In the genomic region with DNA sequence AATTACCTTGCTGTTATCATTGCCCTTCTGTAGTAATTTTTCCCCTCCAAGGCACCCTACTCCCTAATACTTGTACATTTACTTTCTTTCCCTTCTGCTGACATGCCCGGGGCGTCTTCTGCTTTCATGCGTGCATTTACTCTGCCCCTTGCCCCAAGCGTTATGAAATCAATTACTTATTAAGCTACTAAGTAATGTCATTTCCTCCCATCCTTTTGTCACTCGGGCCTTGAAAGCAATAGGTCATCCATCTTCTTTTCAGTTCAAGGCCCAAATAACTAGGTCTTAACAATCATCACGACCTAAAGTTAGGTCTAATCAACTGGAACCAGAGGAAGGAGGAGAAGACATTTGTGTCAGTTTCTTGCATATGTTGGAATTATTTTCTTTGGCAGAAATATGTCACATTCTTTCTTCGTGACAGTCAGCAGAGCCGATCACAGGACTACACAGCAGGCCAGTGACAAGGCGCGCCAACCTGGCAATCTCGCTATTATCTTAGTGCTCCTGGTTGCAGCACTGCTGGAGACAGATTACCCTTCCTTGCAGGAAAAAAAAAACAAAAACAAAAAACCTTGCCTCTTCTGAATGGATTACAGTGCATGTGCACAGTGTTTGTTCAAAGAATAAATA, we compare ENCODE assay signal across 1 cellular context.
TF ChIP-seq lines count a peak whose summit lies in the region.

No MANE protein-coding gene starts in this region.

TF ChIP-seq in K562, 482 proteins besides CTCF, POLR2A, EP300 and RAD21 (continued from another document and continues in another):
- TF ChIP-seq, protein P1, sequence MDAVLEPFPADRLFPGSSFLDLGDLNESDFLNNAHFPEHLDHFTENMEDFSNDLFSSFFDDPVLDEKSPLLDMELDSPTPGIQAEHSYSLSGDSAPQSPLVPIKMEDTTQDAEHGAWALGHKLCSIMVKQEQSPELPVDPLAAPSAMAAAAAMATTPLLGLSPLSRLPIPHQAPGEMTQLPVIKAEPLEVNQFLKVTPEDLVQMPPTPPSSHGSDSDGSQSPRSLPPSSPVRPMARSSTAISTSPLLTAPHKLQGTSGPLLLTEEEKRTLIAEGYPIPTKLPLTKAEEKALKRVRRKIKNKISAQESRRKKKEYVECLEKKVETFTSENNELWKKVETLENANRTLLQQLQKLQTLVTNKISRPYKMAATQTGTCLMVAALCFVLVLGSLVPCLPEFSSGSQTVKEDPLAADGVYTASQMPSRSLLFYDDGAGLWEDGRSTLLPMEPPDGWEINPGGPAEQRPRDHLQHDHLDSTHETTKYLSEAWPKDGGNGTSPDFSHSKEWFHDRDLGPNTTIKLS (IDR thresholded peaks at IDR 0.05; ENCODE audit: borderline replicate concordance, low read depth) = peak; percentile 84; the same call in 1 of the 2 replicates
- TF ChIP-seq NFXL1 (CRISPR knock-in tag; IDR thresholded peaks at IDR 0.05) = 0 out of 2 replicates have a peak, but pooled peaks have one; percentile 19
- no peak for TF ChIP-seq SAP30 (IDR thresholded peaks at IDR 0.05; ENCODE audit: borderline replicate concordance, insufficient read depth, low read depth, low read length, poor library complexity, severe bottlenecking)
- no peak for TF ChIP-seq ZFP1 (CRISPR knock-in tag; IDR thresholded peaks at IDR 0.05)
- peak in 1 of 2 experiments; percentile 90; a peak in 2 of 4 replicates for TF ChIP-seq HDAC1 (IDR thresholded peaks at IDR 0.05)
- TF ChIP-seq ATF1 (CRISPR knock-in tag; IDR thresholded peaks at IDR 0.05) = no peak
- TF ChIP-seq ATF1 (tag; IDR thresholded peaks at IDR 0.05) = peak; percentile 70
- TF ChIP-seq ILF3 (IDR thresholded peaks at IDR 0.05; ENCODE audit: borderline replicate concordance) = no peak
- TF ChIP-seq MEF2A (IDR thresholded peaks at IDR 0.05; ENCODE audit: control insufficient read depth, low read depth, low read length) = peak; percentile 49; the same call in 1 of the 2 replicates
- TF ChIP-seq, protein P2, sequence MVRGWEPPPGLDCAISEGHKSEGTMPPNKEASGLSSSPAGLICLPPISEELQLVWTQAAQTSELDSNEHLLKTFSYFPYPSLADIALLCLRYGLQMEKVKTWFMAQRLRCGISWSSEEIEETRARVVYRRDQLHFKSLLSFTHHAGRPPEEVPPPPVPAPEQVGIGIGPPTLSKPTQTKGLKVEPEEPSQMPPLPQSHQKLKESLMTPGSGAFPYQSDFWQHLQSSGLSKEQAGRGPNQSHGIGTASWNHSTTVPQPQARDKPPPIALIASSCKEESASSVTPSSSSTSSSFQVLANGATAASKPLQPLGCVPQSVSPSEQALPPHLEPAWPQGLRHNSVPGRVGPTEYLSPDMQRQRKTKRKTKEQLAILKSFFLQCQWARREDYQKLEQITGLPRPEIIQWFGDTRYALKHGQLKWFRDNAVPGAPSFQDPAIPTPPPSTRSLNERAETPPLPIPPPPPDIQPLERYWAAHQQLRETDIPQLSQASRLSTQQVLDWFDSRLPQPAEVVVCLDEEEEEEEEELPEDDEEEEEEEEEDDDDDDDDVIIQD (CRISPR knock-in tag; IDR thresholded peaks at IDR 0.05) = peak; percentile 66; the same call in 1 of the 2 replicates
- peak; percentile 49; the same call in 1 of the 2 replicates for TF ChIP-seq NFE2 (IDR thresholded peaks at IDR 0.05; ENCODE audit: low read depth)
- TF ChIP-seq CAMTA2 (CRISPR knock-in tag; conservative IDR thresholded peaks at IDR 0.05) = no peak
- TF ChIP-seq, protein P3, sequence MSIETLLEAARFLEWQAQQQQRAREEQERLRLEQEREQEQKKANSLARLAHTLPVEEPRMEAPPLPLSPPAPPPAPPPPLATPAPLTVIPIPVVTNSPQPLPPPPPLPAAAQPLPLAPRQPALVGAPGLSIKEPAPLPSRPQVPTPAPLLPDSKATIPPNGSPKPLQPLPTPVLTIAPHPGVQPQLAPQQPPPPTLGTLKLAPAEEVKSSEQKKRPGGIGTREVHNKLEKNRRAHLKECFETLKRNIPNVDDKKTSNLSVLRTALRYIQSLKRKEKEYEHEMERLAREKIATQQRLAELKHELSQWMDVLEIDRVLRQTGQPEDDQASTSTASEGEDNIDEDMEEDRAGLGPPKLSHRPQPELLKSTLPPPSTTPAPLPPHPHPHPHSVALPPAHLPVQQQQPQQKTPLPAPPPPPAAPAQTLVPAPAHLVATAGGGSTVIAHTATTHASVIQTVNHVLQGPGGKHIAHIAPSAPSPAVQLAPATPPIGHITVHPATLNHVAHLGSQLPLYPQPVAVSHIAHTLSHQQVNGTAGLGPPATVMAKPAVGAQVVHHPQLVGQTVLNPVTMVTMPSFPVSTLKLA (conservative IDR thresholded peaks at IDR 0.05) = peak; percentile 27 to 54; a peak in 2 of 4 replicates
- TF ChIP-seq, protein P4, sequence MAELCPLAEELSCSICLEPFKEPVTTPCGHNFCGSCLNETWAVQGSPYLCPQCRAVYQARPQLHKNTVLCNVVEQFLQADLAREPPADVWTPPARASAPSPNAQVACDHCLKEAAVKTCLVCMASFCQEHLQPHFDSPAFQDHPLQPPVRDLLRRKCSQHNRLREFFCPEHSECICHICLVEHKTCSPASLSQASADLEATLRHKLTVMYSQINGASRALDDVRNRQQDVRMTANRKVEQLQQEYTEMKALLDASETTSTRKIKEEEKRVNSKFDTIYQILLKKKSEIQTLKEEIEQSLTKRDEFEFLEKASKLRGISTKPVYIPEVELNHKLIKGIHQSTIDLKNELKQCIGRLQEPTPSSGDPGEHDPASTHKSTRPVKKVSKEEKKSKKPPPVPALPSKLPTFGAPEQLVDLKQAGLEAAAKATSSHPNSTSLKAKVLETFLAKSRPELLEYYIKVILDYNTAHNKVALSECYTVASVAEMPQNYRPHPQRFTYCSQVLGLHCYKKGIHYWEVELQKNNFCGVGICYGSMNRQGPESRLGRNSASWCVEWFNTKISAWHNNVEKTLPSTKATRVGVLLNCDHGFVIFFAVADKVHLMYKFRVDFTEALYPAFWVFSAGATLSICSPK (IDR thresholded peaks at IDR 0.05; ENCODE audit: borderline replicate concordance) = no peak
- TF ChIP-seq, protein P5, sequence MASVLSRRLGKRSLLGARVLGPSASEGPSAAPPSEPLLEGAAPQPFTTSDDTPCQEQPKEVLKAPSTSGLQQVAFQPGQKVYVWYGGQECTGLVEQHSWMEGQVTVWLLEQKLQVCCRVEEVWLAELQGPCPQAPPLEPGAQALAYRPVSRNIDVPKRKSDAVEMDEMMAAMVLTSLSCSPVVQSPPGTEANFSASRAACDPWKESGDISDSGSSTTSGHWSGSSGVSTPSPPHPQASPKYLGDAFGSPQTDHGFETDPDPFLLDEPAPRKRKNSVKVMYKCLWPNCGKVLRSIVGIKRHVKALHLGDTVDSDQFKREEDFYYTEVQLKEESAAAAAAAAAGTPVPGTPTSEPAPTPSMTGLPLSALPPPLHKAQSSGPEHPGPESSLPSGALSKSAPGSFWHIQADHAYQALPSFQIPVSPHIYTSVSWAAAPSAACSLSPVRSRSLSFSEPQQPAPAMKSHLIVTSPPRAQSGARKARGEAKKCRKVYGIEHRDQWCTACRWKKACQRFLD (CRISPR knock-in tag; IDR thresholded peaks at IDR 0.05) = peak; percentile 94
- TF ChIP-seq, protein P6, sequence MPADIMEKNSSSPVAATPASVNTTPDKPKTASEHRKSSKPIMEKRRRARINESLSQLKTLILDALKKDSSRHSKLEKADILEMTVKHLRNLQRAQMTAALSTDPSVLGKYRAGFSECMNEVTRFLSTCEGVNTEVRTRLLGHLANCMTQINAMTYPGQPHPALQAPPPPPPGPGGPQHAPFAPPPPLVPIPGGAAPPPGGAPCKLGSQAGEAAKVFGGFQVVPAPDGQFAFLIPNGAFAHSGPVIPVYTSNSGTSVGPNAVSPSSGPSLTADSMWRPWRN (IDR thresholded peaks at IDR 0.05; ENCODE audit: low read depth) = peak; percentile 22; the same call in 1 of the 2 replicates
- TF ChIP-seq, protein P7, sequence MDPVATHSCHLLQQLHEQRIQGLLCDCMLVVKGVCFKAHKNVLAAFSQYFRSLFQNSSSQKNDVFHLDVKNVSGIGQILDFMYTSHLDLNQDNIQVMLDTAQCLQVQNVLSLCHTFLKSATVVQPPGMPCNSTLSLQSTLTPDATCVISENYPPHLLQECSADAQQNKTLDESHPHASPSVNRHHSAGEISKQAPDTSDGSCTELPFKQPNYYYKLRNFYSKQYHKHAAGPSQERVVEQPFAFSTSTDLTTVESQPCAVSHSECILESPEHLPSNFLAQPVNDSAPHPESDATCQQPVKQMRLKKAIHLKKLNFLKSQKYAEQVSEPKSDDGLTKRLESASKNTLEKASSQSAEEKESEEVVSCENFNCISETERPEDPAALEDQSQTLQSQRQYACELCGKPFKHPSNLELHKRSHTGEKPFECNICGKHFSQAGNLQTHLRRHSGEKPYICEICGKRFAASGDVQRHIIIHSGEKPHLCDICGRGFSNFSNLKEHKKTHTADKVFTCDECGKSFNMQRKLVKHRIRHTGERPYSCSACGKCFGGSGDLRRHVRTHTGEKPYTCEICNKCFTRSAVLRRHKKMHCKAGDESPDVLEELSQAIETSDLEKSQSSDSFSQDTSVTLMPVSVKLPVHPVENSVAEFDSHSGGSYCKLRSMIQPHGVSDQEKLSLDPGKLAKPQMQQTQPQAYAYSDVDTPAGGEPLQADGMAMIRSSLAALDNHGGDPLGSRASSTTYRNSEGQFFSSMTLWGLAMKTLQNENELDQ (CRISPR knock-in tag; IDR thresholded peaks at IDR 0.05; ENCODE audit: borderline replicate concordance) = no peak
- TF ChIP-seq, protein P8, sequence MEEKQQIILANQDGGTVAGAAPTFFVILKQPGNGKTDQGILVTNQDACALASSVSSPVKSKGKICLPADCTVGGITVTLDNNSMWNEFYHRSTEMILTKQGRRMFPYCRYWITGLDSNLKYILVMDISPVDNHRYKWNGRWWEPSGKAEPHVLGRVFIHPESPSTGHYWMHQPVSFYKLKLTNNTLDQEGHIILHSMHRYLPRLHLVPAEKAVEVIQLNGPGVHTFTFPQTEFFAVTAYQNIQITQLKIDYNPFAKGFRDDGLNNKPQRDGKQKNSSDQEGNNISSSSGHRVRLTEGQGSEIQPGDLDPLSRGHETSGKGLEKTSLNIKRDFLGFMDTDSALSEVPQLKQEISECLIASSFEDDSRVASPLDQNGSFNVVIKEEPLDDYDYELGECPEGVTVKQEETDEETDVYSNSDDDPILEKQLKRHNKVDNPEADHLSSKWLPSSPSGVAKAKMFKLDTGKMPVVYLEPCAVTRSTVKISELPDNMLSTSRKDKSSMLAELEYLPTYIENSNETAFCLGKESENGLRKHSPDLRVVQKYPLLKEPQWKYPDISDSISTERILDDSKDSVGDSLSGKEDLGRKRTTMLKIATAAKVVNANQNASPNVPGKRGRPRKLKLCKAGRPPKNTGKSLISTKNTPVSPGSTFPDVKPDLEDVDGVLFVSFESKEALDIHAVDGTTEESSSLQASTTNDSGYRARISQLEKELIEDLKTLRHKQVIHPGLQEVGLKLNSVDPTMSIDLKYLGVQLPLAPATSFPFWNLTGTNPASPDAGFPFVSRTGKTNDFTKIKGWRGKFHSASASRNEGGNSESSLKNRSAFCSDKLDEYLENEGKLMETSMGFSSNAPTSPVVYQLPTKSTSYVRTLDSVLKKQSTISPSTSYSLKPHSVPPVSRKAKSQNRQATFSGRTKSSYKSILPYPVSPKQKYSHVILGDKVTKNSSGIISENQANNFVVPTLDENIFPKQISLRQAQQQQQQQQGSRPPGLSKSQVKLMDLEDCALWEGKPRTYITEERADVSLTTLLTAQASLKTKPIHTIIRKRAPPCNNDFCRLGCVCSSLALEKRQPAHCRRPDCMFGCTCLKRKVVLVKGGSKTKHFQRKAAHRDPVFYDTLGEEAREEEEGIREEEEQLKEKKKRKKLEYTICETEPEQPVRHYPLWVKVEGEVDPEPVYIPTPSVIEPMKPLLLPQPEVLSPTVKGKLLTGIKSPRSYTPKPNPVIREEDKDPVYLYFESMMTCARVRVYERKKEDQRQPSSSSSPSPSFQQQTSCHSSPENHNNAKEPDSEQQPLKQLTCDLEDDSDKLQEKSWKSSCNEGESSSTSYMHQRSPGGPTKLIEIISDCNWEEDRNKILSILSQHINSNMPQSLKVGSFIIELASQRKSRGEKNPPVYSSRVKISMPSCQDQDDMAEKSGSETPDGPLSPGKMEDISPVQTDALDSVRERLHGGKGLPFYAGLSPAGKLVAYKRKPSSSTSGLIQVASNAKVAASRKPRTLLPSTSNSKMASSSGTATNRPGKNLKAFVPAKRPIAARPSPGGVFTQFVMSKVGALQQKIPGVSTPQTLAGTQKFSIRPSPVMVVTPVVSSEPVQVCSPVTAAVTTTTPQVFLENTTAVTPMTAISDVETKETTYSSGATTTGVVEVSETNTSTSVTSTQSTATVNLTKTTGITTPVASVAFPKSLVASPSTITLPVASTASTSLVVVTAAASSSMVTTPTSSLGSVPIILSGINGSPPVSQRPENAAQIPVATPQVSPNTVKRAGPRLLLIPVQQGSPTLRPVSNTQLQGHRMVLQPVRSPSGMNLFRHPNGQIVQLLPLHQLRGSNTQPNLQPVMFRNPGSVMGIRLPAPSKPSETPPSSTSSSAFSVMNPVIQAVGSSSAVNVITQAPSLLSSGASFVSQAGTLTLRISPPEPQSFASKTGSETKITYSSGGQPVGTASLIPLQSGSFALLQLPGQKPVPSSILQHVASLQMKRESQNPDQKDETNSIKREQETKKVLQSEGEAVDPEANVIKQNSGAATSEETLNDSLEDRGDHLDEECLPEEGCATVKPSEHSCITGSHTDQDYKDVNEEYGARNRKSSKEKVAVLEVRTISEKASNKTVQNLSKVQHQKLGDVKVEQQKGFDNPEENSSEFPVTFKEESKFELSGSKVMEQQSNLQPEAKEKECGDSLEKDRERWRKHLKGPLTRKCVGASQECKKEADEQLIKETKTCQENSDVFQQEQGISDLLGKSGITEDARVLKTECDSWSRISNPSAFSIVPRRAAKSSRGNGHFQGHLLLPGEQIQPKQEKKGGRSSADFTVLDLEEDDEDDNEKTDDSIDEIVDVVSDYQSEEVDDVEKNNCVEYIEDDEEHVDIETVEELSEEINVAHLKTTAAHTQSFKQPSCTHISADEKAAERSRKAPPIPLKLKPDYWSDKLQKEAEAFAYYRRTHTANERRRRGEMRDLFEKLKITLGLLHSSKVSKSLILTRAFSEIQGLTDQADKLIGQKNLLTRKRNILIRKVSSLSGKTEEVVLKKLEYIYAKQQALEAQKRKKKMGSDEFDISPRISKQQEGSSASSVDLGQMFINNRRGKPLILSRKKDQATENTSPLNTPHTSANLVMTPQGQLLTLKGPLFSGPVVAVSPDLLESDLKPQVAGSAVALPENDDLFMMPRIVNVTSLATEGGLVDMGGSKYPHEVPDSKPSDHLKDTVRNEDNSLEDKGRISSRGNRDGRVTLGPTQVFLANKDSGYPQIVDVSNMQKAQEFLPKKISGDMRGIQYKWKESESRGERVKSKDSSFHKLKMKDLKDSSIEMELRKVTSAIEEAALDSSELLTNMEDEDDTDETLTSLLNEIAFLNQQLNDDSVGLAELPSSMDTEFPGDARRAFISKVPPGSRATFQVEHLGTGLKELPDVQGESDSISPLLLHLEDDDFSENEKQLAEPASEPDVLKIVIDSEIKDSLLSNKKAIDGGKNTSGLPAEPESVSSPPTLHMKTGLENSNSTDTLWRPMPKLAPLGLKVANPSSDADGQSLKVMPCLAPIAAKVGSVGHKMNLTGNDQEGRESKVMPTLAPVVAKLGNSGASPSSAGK (IDR thresholded peaks at IDR 0.05) = peak; percentile 41; the same call in 1 of the 2 replicates
- peak; percentile 13; the same call in 1 of the 2 replicates for TF ChIP-seq ZKSCAN1 (IDR thresholded peaks at IDR 0.05; ENCODE audit: low read depth, low read length)
- peak; percentile 95 for TF ChIP-seq GATA2 (CRISPR knock-in tag; IDR thresholded peaks at IDR 0.05)
- TF ChIP-seq, protein P9, sequence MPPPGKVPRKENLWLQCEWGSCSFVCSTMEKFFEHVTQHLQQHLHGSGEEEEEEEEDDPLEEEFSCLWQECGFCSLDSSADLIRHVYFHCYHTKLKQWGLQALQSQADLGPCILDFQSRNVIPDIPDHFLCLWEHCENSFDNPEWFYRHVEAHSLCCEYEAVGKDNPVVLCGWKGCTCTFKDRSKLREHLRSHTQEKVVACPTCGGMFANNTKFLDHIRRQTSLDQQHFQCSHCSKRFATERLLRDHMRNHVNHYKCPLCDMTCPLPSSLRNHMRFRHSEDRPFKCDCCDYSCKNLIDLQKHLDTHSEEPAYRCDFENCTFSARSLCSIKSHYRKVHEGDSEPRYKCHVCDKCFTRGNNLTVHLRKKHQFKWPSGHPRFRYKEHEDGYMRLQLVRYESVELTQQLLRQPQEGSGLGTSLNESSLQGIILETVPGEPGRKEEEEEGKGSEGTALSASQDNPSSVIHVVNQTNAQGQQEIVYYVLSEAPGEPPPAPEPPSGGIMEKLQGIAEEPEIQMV (tag; conservative IDR thresholded peaks at IDR 0.05; ENCODE audit: low read depth) = peak; percentile 71; the same call in 1 of the 2 replicates
- peak; percentile 52; the same call in 1 of the 2 replicates for TF ChIP-seq NFE2L1 (tag; IDR thresholded peaks at IDR 0.05; ENCODE audit: borderline replicate concordance, low read depth)
